In genomic region chr3:39021465-39022274, GRCh38 we compare ENCODE assay signal across 14 cellular contexts. TPM values are rescaled to one million over a fixed set of nuclear protein-coding genes. Genes with fewer than 3 reads are reported as not detected.
"Had no signal": no experiment of that assay in that cellular context is flagged by ENCODE, and none has a peak within 500 bp of the region (broad histone marks: within the 10 kb centered on the region; RNA-seq: fewer than 3 reads in every experiment).

No MANE protein-coding gene starts in this region.

- H3K27me3 ChIP-seq: ovary had no signal

- ATAC-seq: heart left ventricle; lower lobe of right lung; naive thymus-derived CD4-positive, alpha-beta T cell had no signal

- H3K4me3 ChIP-seq: heart left ventricle, lower lobe of right lung, ovary had no signal

- H3K36me3 ChIP-seq: heart left ventricle, lower lobe of right lung, ovary had no signal

- FAIRE-seq: astrocyte, bronchial epithelial cell, frontal cortex, TTC549 had no signal

- H3K27ac ChIP-seq: heart left ventricle, lower lobe of right lung, ovary had no signal

- H3K9me3 ChIP-seq: heart left ventricle, lower lobe of right lung, ovary had no signal

- H3K4me1 ChIP-seq: lower lobe of right lung had no signal

- DNase-seq: activated CD4-positive, alpha-beta T cell treated with anti-CD3 and anti-CD28 coated beads, Interleukin-2, amount 10 ng/mL, durations not matched to agents 7 days and 5 days; effector memory CD4-positive, alpha-beta T cell; heart left ventricle; immature natural killer cell; lower lobe of right lung; naive thymus-derived CD4-positive, alpha-beta T cell; ovary; stimulated activated CD4-positive, alpha-beta T cell treated with anti-CD3 and anti-CD28 coated beads, Interleukin-1b, Interleukin-23, amount 100 ng/mL, for 48 hours; stimulated activated naive CD8-positive, alpha-beta T cell treated with anti-CD3 and anti-CD28 coated beads, Interleukin-15, amount 100 ng/mL, for 72 hours; T-helper 17 cell had no signal

RNA-seq across cellular contexts. Expression of gene SCN11A, which starts 30.1 kb away (rescaled TPM):
- total RNA-seq: bronchial epithelial cell had no signal
- polyA plus RNA-seq: immature natural killer cell; naive thymus-derived CD4-positive, alpha-beta T cell had no signal
